Comparison of ENCODE assay signal across 8 cellular contexts in genomic region chr19:42279148-42279901, GRCh38. TPM values are rescaled to one million over a fixed set of nuclear protein-coding genes. Genes with fewer than 3 reads are reported as not detected.
DNase-seq lines count a peak whose midpoint lies in the region; ATAC-seq and TF ChIP-seq lines count a peak whose summit lies in the region.

No MANE protein-coding gene starts in this region.

- no peak for DNase-seq in activated CD8-positive, alpha-beta memory T cell treated with anti-CD3 and anti-CD28 coated beads, Interleukin-2, amount 10 ng/mL, durations not matched to agents 7 days and 5 days
- no peak for DNase-seq in activated CD8-positive, alpha-beta memory T cell treated with anti-CD3 and anti-CD28 coated beads, Interleukin-2, amount 50 U/mL, for 4 hours
- DNase-seq in activated naive CD8-positive, alpha-beta T cell treated with anti-CD3 and anti-CD28 coated beads, Interleukin-2, amount 10 ng/mL, durations not matched to agents 7 days and 5 days = no peak
- DNase-seq in kidney glomerular epithelial cell (lab: John Stamatoyannopoulos, UW) (peak; percentile 8), testis (no peak), NAMALWA (ENCODE audit: low spot score) (no peak), foreskin melanocyte (no peak), H4 (ENCODE audit: low spot score) (no peak)

- H3K27ac ChIP-seq in testis = peak overlapping the region; percentile 87 to 98

- intact Hi-C loops in testis (cut with DNase I; ENCODE audit: low total_unique reads) = no loop called here

- no peaks in the 10 kb centered on the region for H3K27me3 Mint-ChIP-seq in activated CD8-positive, alpha-beta memory T cell treated with anti-CD3 and anti-CD28 coated beads, Interleukin-2, amount 10 ng/mL, durations not matched to agents 7 days and 5 days
- H3K27me3 Mint-ChIP-seq in activated naive CD8-positive, alpha-beta T cell treated with anti-CD3 and anti-CD28 coated beads, Interleukin-2, amount 10 ng/mL, durations not matched to agents 7 days and 5 days = no peaks in the 10 kb centered on the region

- CTCF ChIA-PET in activated CD8-positive, alpha-beta memory T cell treated with anti-CD3 and anti-CD28 coated beads, Interleukin-2, amount 10 ng/mL, durations not matched to agents 7 days and 5 days (lab: Charles Lee) = interaction anchor here (0.6 to 5.8 kb wide), 38 partner anchors 9 to 404 kb away, joined by 3 to 87 read pairs (median 5); partner anchors contain the start of genes CIC, DEDD2, ERF and GSK3A

- no peaks in the 10 kb centered on the region for H3K9me3 Mint-ChIP-seq in activated CD8-positive, alpha-beta memory T cell treated with anti-CD3 and anti-CD28 coated beads, Interleukin-2, amount 10 ng/mL, durations not matched to agents 7 days and 5 days (ENCODE audit: low read depth)
- no peaks in the 10 kb centered on the region for H3K9me3 Mint-ChIP-seq in activated naive CD8-positive, alpha-beta T cell treated with anti-CD3 and anti-CD28 coated beads, Interleukin-2, amount 10 ng/mL, durations not matched to agents 7 days and 5 days

- H3K27ac Mint-ChIP-seq in activated CD8-positive, alpha-beta memory T cell treated with anti-CD3 and anti-CD28 coated beads, Interleukin-2, amount 10 ng/mL, durations not matched to agents 7 days and 5 days = peak overlapping the region; percentile 95
- H3K27ac Mint-ChIP-seq in activated naive CD8-positive, alpha-beta T cell treated with anti-CD3 and anti-CD28 coated beads, Interleukin-2, amount 10 ng/mL, durations not matched to agents 7 days and 5 days = peak overlapping the region; percentile 97

- H3K36me3 Mint-ChIP-seq in activated CD8-positive, alpha-beta memory T cell treated with anti-CD3 and anti-CD28 coated beads, Interleukin-2, amount 10 ng/mL, durations not matched to agents 7 days and 5 days = no peaks in the 10 kb centered on the region
- peaks cover 17% of the 10 kb centered on the region for H3K36me3 Mint-ChIP-seq in activated naive CD8-positive, alpha-beta T cell treated with anti-CD3 and anti-CD28 coated beads, Interleukin-2, amount 10 ng/mL, durations not matched to agents 7 days and 5 days

- TF ChIP-seq POLR2A in testis (IDR thresholded peaks at IDR 0.05) = no peak

- peak overlapping the region; percentile 76 to 78 for H3K4me3 ChIP-seq in testis

- no peak for TF ChIP-seq CTCF in testis (IDR thresholded peaks at IDR 0.05)

- H3K9me3 ChIP-seq in testis = no peaks in the 10 kb centered on the region

- H3K36me3 ChIP-seq in testis (ENCODE audit: low read depth, missing control alignments) = no peaks in the 10 kb centered on the region

- H3K4me1 Mint-ChIP-seq in activated CD8-positive, alpha-beta memory T cell treated with anti-CD3 and anti-CD28 coated beads, Interleukin-2, amount 10 ng/mL, durations not matched to agents 7 days and 5 days = peaks cover 49% of the 10 kb centered on the region
- peaks cover 51% of the 10 kb centered on the region for H3K4me1 Mint-ChIP-seq in activated naive CD8-positive, alpha-beta T cell treated with anti-CD3 and anti-CD28 coated beads, Interleukin-2, amount 10 ng/mL, durations not matched to agents 7 days and 5 days

- H3K4me1 ChIP-seq in testis = peaks cover 61% of the 10 kb centered on the region

- H3K27me3 ChIP-seq in testis = no peaks in the 10 kb centered on the region

- WGBS in testis, 2 donors = 6 to 10% methylated on average over 6 of the region's 6 CpGs

- POLR2A ChIA-PET in activated naive CD8-positive, alpha-beta T cell treated with anti-CD3 and anti-CD28 coated beads, Interleukin-2, amount 10 ng/mL, durations not matched to agents 7 days and 5 days (lab: Charles Lee) = interaction anchor here (0.6 to 7.1 kb wide), 12 partner anchors 9 to 147 kb away, joined by 3 to 73 read pairs (median 4); partner anchors contain the start of genes CIC, GSK3A and ZNF526

- no peak for ATAC-seq in activated CD8-positive, alpha-beta memory T cell treated with anti-CD3 and anti-CD28 coated beads, Interleukin-2, amount 10 ng/mL, durations not matched to agents 7 days and 5 days
- ATAC-seq in activated naive CD8-positive, alpha-beta T cell treated with anti-CD3 and anti-CD28 coated beads, Interleukin-2, amount 10 ng/mL, durations not matched to agents 7 days and 5 days (ENCODE audit: low read depth) = no peak

- no peak overlapping the region for H3K4me3 Mint-ChIP-seq in activated CD8-positive, alpha-beta memory T cell treated with anti-CD3 and anti-CD28 coated beads, Interleukin-2, amount 10 ng/mL, durations not matched to agents 7 days and 5 days
- peak overlapping the region; percentile 97 for H3K4me3 Mint-ChIP-seq in activated naive CD8-positive, alpha-beta T cell treated with anti-CD3 and anti-CD28 coated beads, Interleukin-2, amount 10 ng/mL, durations not matched to agents 7 days and 5 days

RNA-seq across cellular contexts. Expression of gene CIC, which starts 10.3 kb away (rescaled TPM):
- 10 to 100 TPM; 67.3 to 77.3 TPM for total RNA-seq in activated CD8-positive, alpha-beta memory T cell treated with anti-CD3 and anti-CD28 coated beads, Interleukin-2, amount 10 ng/mL, durations not matched to agents 7 days and 5 days
- 10 to 100 TPM; 84.4 to 92.2 TPM for total RNA-seq in activated naive CD8-positive, alpha-beta T cell treated with anti-CD3 and anti-CD28 coated beads, Interleukin-2, amount 10 ng/mL, durations not matched to agents 7 days and 5 days
- total RNA-seq in testis = 100 to 1,000 TPM; 163 to 181 TPM
- polyA plus RNA-seq in testis (ENCODE audit: insufficient read depth, low read depth, low replicate concordance) = 95.6 TPM
- total RNA-seq in H4 (2014; rRNA removed; shearing (Covaris generic)) = 10.8 and 12.1 TPM in 2 replicates

RNA-seq across cellular contexts. Expression of gene PRR19, which starts 22.6 kb away (rescaled TPM):
- total RNA-seq in activated CD8-positive, alpha-beta memory T cell treated with anti-CD3 and anti-CD28 coated beads, Interleukin-2, amount 10 ng/mL, durations not matched to agents 7 days and 5 days = 1 to 10 TPM in 1 of 2 experiments, under 1 TPM in 1; 0.89 to 1.1 TPM
- total RNA-seq in activated naive CD8-positive, alpha-beta T cell treated with anti-CD3 and anti-CD28 coated beads, Interleukin-2, amount 10 ng/mL, durations not matched to agents 7 days and 5 days = under 1 TPM in 1 of 2 experiments, not detected in 1; 0.57 TPM
- 10 to 100 TPM; 16.8 to 18.3 TPM for total RNA-seq in testis
- 37.4 TPM for polyA plus RNA-seq in testis (ENCODE audit: insufficient read depth, low read depth, low replicate concordance)
- total RNA-seq in H4 (2014; rRNA removed; shearing (Covaris generic)) = 0.16 and 1.4 TPM in 2 replicates

RNA-seq across cellular contexts. Expression of gene PAFAH1B3, which starts 23.1 kb away (rescaled TPM):
- 10 to 100 TPM; 38.0 to 38.9 TPM for total RNA-seq in activated CD8-positive, alpha-beta memory T cell treated with anti-CD3 and anti-CD28 coated beads, Interleukin-2, amount 10 ng/mL, durations not matched to agents 7 days and 5 days
- total RNA-seq in activated naive CD8-positive, alpha-beta T cell treated with anti-CD3 and anti-CD28 coated beads, Interleukin-2, amount 10 ng/mL, durations not matched to agents 7 days and 5 days = 10 to 100 TPM; 36.2 to 41.1 TPM
- 10 to 100 TPM; 50.7 to 66.7 TPM for total RNA-seq in testis
- polyA plus RNA-seq in testis (ENCODE audit: insufficient read depth, low read depth, low replicate concordance) = 45.1 TPM
- 78.5 and 112 TPM in 2 replicates for total RNA-seq in H4 (2014; rRNA removed; shearing (Covaris generic))

RNA-seq across cellular contexts. Expression of gene ERF, which starts 24.4 kb away (rescaled TPM):
- total RNA-seq in activated CD8-positive, alpha-beta memory T cell treated with anti-CD3 and anti-CD28 coated beads, Interleukin-2, amount 10 ng/mL, durations not matched to agents 7 days and 5 days = 10 to 100 TPM; 43.5 to 58.7 TPM
- total RNA-seq in activated naive CD8-positive, alpha-beta T cell treated with anti-CD3 and anti-CD28 coated beads, Interleukin-2, amount 10 ng/mL, durations not matched to agents 7 days and 5 days = 10 to 100 TPM; 51.1 to 57.5 TPM
- total RNA-seq in testis = 100 to 1,000 TPM in 1 of 2 donors, 10 to 100 TPM in 1; 85.4 to 120 TPM
- polyA plus RNA-seq in testis (ENCODE audit: insufficient read depth, low read depth, low replicate concordance) = 59.6 TPM
- 27.1 and 31.1 TPM in 2 replicates for total RNA-seq in H4 (2014; rRNA removed; shearing (Covaris generic))

RNA-seq across cellular contexts. Expression of gene TMEM145, which starts 33.8 kb away (rescaled TPM):
- total RNA-seq in activated CD8-positive, alpha-beta memory T cell treated with anti-CD3 and anti-CD28 coated beads, Interleukin-2, amount 10 ng/mL, durations not matched to agents 7 days and 5 days = 1 to 10 TPM in 1 of 2 experiments, under 1 TPM in 1; 0.15 to 1.1 TPM
- under 1 TPM; 0.54 to 0.94 TPM for total RNA-seq in activated naive CD8-positive, alpha-beta T cell treated with anti-CD3 and anti-CD28 coated beads, Interleukin-2, amount 10 ng/mL, durations not matched to agents 7 days and 5 days
- 10 to 100 TPM in 1 of 2 donors, 1 to 10 TPM in 1; 7.2 to 12.3 TPM for total RNA-seq in testis
- 6.9 TPM for polyA plus RNA-seq in testis (ENCODE audit: insufficient read depth, low read depth, low replicate concordance)
- 0.08 TPM in 1 of 2 replicates, not detected in the other for total RNA-seq in H4 (2014; rRNA removed; shearing (Covaris generic))
